Comparison of ENCODE assay signal across 8 cellular contexts in the genomic region with DNA sequence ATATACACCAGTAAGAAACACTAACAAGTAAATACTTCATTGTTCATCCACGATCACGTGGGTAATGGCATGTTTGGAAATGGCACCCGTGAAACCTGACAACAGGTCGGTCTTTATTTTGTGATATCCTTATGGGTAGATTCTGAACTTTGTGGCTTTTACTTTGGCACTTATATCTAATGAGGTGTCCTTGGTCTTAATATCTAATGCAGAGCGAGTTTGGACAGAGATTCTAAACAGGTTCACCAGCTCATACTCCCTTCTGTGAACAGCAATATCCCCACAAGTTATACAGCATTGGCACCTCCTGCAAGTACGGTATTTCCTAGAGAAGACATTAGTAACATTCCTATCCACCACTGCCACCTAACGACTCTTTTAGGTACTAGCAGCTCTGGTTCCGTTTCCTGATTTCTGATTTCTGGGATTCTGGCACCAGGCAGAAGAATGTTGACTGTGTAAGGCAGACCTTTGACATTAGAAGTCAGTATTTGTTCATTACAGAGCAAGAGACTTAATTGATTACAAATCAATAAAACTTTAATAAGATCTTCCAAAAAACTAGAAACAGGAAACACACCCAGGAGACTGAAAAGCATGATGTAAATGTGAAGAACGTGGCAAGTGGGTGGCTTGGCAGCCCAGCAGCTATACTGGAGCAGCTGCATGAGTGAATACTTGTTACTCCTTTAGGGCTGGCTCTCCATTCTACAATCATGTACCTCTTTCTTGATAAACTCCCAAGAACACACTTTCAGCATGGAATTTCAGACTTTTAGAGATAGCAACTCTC. TPM values are rescaled to one million over a fixed set of nuclear protein-coding genes. Genes with fewer than 3 reads are reported as not detected.
DNase-seq lines count a peak whose midpoint lies in the region; ATAC-seq and TF ChIP-seq lines count a peak whose summit lies in the region.

No MANE protein-coding gene starts in this region.

- no peak overlapping the region for H3K4me3 Mint-ChIP-seq in activated T-cell treated with anti-CD3 and anti-CD28 coated beads, Interleukin-2, amount 50 U/mL, for 24 hours
- no peak overlapping the region for H3K4me3 Mint-ChIP-seq in WTC11
- H3K4me3 Mint-ChIP-seq in endodermal cell = no peak overlapping the region

- no peak for TF ChIP-seq POLR2A in tibial nerve (IDR thresholded peaks at IDR 0.05)

- H3K9me3 Mint-ChIP-seq in activated T-cell treated with anti-CD3 and anti-CD28 coated beads, Interleukin-2, amount 50 U/mL, for 24 hours = no peaks in the 10 kb centered on the region
- H3K9me3 Mint-ChIP-seq in WTC11 (no peaks in the 10 kb centered on the region), endodermal cell (no peaks in the 10 kb centered on the region)

- H3K9me3 ChIP-seq in endodermal cell (ENCODE audit: control insufficient read depth, low read length) (no peaks in the 10 kb centered on the region), tibial nerve (no peaks in the 10 kb centered on the region)

- ATAC-seq in HG03025 (IDR thresholded peaks at IDR 0.05; ENCODE audit: low FRiP score, unreplicated experiment) (peak; percentile 70), WTC11 (peak; percentile 92)

- TF ChIP-seq CTCF in WTC11 (IDR thresholded peaks at IDR 0.05) (peak; percentile 58; the same call in 1 of the 2 replicates), endodermal cell (conservative IDR thresholded peaks at IDR 0.05) (peak; percentile 87), tibial nerve (IDR thresholded peaks at IDR 0.05) (peak; percentile 78 to 86 (median 83))

- no peaks in the 10 kb centered on the region for H3K27me3 ChIP-seq in endodermal cell (ENCODE audit: control insufficient read depth, insufficient read depth, low read length, poor library complexity, severe bottlenecking)
- no peaks in the 10 kb centered on the region for H3K27me3 ChIP-seq in tibial nerve

- H3K4me3 ChIP-seq in endodermal cell (ENCODE audit: low read length) (no peak overlapping the region), tibial nerve (no peak overlapping the region)

- no peak overlapping the region for H3K27ac ChIP-seq in endodermal cell (ENCODE audit: low read depth, low read length)
- peak overlapping the region in 2 of 4 donors; percentile 4 to 55 for H3K27ac ChIP-seq in tibial nerve

- H3K9ac ChIP-seq in endodermal cell (ENCODE audit: extremely low read depth, low read length, poor library complexity, severe bottlenecking) = no peak overlapping the region

- peak in 1 of 2 donors; percentile 14 for TF ChIP-seq EP300 in tibial nerve (IDR thresholded peaks at IDR 0.05)

- DNase-seq in activated T-cell treated with anti-CD3 and anti-CD28 coated beads for 24 hours (ENCODE audit: low read depth) = peak; percentile 26
- DNase-seq in activated T-cell treated with anti-CD3 and anti-CD28 coated beads, Interleukin-2, amount 50 U/mL, for 24 hours = no peak
- DNase-seq in NCI-H345 treated with DMSO at 0.1 percent for 48 hours (lab: John Stamatoyannopoulos, UW; ENCODE audit: unreplicated experiment) = peak; percentile 28
- peak; percentile 41 for DNase-seq in WTC11 (ENCODE audit: low spot score)
- peak; percentile 77 for DNase-seq in endodermal cell
- DNase-seq in midbrain (lab: John Stamatoyannopoulos, UW) = peak; percentile 83
- peak in 1 of 2 donors; percentile 82 for DNase-seq in tibial nerve (ENCODE audit: low spot score in 2 of 2)

- CTCF ChIA-PET in WTC11 (lab: Charles Lee) = interaction anchor here (0.6 to 4.0 kb wide), 27 partner anchors 10 to 378 kb away, joined by 3 to 47 read pairs (median 7); partner anchors contain the start of genes PIP4P1 and RNASE1

- H3K4me1 Mint-ChIP-seq in activated T-cell treated with anti-CD3 and anti-CD28 coated beads, Interleukin-2, amount 50 U/mL, for 24 hours (ENCODE audit: low read depth) = peaks cover 14% of the 10 kb centered on the region
- peaks cover 4% of the 10 kb centered on the region; the same call in 1 of the 2 replicates for H3K4me1 Mint-ChIP-seq in WTC11
- peaks cover 8% of the 10 kb centered on the region for H3K4me1 Mint-ChIP-seq in endodermal cell

- no peaks in the 10 kb centered on the region for H3K36me3 Mint-ChIP-seq in activated T-cell treated with anti-CD3 and anti-CD28 coated beads, Interleukin-2, amount 50 U/mL, for 24 hours (ENCODE audit: low read depth)
- H3K36me3 Mint-ChIP-seq in WTC11 (no peaks in the 10 kb centered on the region), endodermal cell (ENCODE audit: low read depth) (no peaks in the 10 kb centered on the region)

- no peaks in the 10 kb centered on the region for H3K27me3 Mint-ChIP-seq in activated T-cell treated with anti-CD3 and anti-CD28 coated beads, Interleukin-2, amount 50 U/mL, for 24 hours
- H3K27me3 Mint-ChIP-seq in WTC11 (ENCODE audit: low read depth) (peaks cover 3% of the 10 kb centered on the region), endodermal cell (ENCODE audit: insufficient read depth) (peaks cover 2% of the 10 kb centered on the region)

- H3K36me3 ChIP-seq in endodermal cell (ENCODE audit: control insufficient read depth, insufficient read depth, low read length) (no peaks in the 10 kb centered on the region), tibial nerve (peaks cover 0 to 26% (median 0%) of the 10 kb centered on the region in 3 donors)

- H3K27ac Mint-ChIP-seq in activated T-cell treated with anti-CD3 and anti-CD28 coated beads, Interleukin-2, amount 50 U/mL, for 24 hours = no peak overlapping the region
- no peak overlapping the region for H3K27ac Mint-ChIP-seq in WTC11
- no peak overlapping the region for H3K27ac Mint-ChIP-seq in endodermal cell

- peaks cover 5% of the 10 kb centered on the region for H3K4me1 ChIP-seq in endodermal cell (ENCODE audit: control insufficient read depth, insufficient read depth, low read length)
- H3K4me1 ChIP-seq in tibial nerve = peaks cover 0 to 44% (median 19%) of the 10 kb centered on the region in 4 donors

- WGBS in endodermal cell (ENCODE audit: insufficient coverage in 1 of 2, insufficient read length in 1 of 2), 2 experiments = 42 to 50% methylated on average over 4 to 9 of the region's 9 CpGs
- WGBS in tibial nerve, 2 donors = 22 to 23% methylated on average over 9 of the region's 9 CpGs

- POLR2A ChIA-PET in WTC11 (lab: Charles Lee) = interaction anchor here (1.0 to 1.1 kb wide), 2 partner anchors 34 to 78 kb away, joined by 3 to 4 read pairs; no protein-coding TSS in a partner anchor

TF ChIP-seq in WTC11, 78 proteins besides CTCF, POLR2A, EP300 and RAD21 (continues in another document):
- TF ChIP-seq, protein P1, sequence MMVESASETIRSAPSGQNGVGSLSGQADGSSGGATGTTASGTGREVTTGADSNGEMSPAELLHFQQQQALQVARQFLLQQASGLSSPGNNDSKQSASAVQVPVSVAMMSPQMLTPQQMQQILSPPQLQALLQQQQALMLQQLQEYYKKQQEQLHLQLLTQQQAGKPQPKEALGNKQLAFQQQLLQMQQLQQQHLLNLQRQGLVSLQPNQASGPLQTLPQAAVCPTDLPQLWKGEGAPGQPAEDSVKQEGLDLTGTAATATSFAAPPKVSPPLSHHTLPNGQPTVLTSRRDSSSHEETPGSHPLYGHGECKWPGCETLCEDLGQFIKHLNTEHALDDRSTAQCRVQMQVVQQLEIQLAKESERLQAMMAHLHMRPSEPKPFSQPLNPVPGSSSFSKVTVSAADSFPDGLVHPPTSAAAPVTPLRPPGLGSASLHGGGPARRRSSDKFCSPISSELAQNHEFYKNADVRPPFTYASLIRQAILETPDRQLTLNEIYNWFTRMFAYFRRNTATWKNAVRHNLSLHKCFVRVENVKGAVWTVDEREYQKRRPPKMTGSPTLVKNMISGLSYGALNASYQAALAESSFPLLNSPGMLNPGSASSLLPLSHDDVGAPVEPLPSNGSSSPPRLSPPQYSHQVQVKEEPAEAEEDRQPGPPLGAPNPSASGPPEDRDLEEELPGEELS (CRISPR knock-in tag; IDR thresholded peaks at IDR 0.05) = no peak
- 0 out of 2 replicates have a peak, but pooled peaks have one; percentile 12 for TF ChIP-seq USF1 (CRISPR knock-in tag; IDR thresholded peaks at IDR 0.05)
- TF ChIP-seq, protein P2, sequence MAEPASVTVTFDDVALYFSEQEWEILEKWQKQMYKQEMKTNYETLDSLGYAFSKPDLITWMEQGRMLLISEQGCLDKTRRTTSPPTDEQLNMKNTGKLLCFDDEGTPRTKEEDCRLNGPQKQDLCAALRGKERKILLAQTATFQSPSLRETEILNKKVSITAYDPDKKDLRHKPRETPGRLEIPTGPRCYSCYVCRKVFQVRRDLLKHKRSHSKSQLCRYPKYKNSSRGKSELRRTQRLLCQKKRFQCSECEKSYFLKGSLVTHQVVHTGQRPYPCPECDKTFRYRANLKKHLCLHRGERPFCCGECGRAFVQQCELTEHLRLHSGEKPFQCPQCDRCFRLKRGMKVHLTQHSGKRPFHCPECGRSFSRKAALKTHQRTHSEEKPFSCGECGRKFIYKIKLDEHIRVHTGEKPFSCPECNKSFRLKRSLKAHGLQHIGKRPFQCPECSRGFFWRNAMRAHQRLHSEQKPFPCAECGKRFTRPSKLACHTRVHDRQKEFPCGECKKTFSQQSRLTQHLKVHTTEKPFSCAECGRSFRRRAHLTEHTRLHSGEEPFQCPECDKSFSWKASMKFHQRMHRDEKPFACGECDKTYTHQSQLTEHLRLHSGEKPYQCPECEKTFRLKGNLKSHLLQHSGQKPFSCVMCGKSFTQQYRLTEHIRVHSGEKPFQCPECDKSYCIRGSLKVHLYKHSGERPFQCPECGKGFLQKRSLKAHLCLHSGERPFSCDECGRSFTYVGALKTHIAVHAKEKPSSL (CRISPR knock-in tag; conservative IDR thresholded peaks at IDR 0.05) = no peak

RNA-seq across cellular contexts. Expression of gene ANG, which starts 2.5 kb away (rescaled TPM):
- total RNA-seq in WTC11 (2021) = 4.8 to 5.2 TPM (median 4.9 TPM) in 3 replicates
- 1 to 10 TPM; 2.6 to 3.4 TPM for total RNA-seq in endodermal cell
- 6.4 TPM for polyA plus RNA-seq in endodermal cell (2013, experiment 1 of 2)
- polyA plus RNA-seq in endodermal cell (2013, experiment 2 of 2) = 4.8 TPM
- total RNA-seq in tibial nerve = 10 to 100 TPM; 31.2 to 41.9 (median 39.5) TPM

RNA-seq across cellular contexts. Expression of gene RNASE4, which starts 6.7 kb away (rescaled TPM):
- total RNA-seq in WTC11 (2021) (1.0 to 2.8 TPM (median 2.4 TPM) in 3 replicates), endodermal cell (1 to 10 TPM in 1 of 2 donors, under 1 TPM in 1; 0.73 to 1.6 TPM), tibial nerve (100 to 1,000 TPM in 2 of 4 donors, 10 to 100 TPM in 2; 90.9 to 193 (median 118) TPM)
- 2.6 TPM for polyA plus RNA-seq in endodermal cell (2013, experiment 1 of 2)
- 4.6 TPM for polyA plus RNA-seq in endodermal cell (2013, experiment 2 of 2)

RNA-seq across cellular contexts. Expression of gene OR6S1, which starts 49.6 kb away (rescaled TPM):
- not detected in 3 replicates for total RNA-seq in WTC11 (2021)
- total RNA-seq in endodermal cell = not detected
- polyA plus RNA-seq in endodermal cell (2013, experiment 1 of 2) = not detected
- polyA plus RNA-seq in endodermal cell (2013, experiment 2 of 2) = not detected
- total RNA-seq in tibial nerve = not detected

RNA-seq across cellular contexts. Expression of gene EDDM3A, which starts 54.6 kb away (rescaled TPM):
- total RNA-seq in WTC11 (2021) (0.20 TPM in 1 of 3 replicates, not detected in the others), endodermal cell (not detected), tibial nerve (not detected)
- not detected for polyA plus RNA-seq in endodermal cell (2013, experiment 1 of 2)
- polyA plus RNA-seq in endodermal cell (2013, experiment 2 of 2) = not detected

Comparison
In these comparisons a context has a peak if more than half of its experiments do, and no peak if none do; other contexts are left out.
1. RNA of gene RNASE4, which starts 6.7 kb away (total RNA-seq): 90.9 to 193 TPM in tibial nerve; 1.0 to 2.8 TPM in WTC11 and 0.73 to 1.6 TPM in endodermal cell; every median in the first group is over 10 times any median in the second.
2. Peak in every context shown above with its lines, with median percentiles within 50 percentile points of each other: CTCF ChIP-seq.